19 cellular contexts compared by ENCODE assay signal in genomic region chr18:22203035-22203434, GRCh38. TPM values are rescaled to one million over a fixed set of nuclear protein-coding genes. Genes with fewer than 3 reads are reported as not detected.
DNase-seq lines count a peak whose midpoint lies in the region; TF ChIP-seq lines count a peak whose summit lies in the region.
"Had no signal": no experiment of that assay in that cellular context is flagged by ENCODE, and none has a peak within 500 bp of the region (broad histone marks: within the 10 kb centered on the region; RNA-seq: fewer than 3 reads in every experiment).

No MANE protein-coding gene starts in this region.

- DNase-seq in MCF 10A (ENCODE audit: unreplicated experiment) (no peak), mammary epithelial cell (no peak), adrenal gland (no peak), progenitor cell of endocrine pancreas (ENCODE audit: low spot score, unreplicated experiment) (no peak), NCI-H2081 (lab: John Stamatoyannopoulos, UW) (no peak), testis (no peak)
- DNase-seq: AML-193; CD4-positive, alpha-beta memory T cell; DMS 273 treated with DMSO at 0.1 percent for 48 hours; DMS53; DND-41; EL; GM23248 had no signal

- H3K9me3 ChIP-seq in mammary epithelial cell (replicated peaks; ENCODE audit: insufficient read depth, low read length) (no peaks in the 10 kb centered on the region), BLaER1 (no peaks in the 10 kb centered on the region), adrenal gland (replicated peaks in 1 of 3) (no peaks in the 10 kb centered on the region), testis (no peaks in the 10 kb centered on the region)
- H3K9me3 ChIP-seq: A549, HAP-1 had no signal

- POLR2A ChIA-PET in MCF 10A (lab: Yijun Ruan, JAX), result no interaction called here

- TF ChIP-seq POLR2A in adrenal gland (IDR thresholded peaks at IDR 0.05) (no peak), testis (IDR thresholded peaks at IDR 0.05) (no peak)

- in situ Hi-C loops in mammary epithelial cell (cut with MboI; ENCODE audit: low sequenced_read_pairs in 2 of 2), result no loop called here

- H3K4me3 ChIP-seq in mammary epithelial cell (replicated peaks in 1 of 3; ENCODE audit: insufficient read depth in 1 of 3, low read depth in 2 of 3, low read length in 3 of 3) (no peak overlapping the region), BLaER1 (no peak overlapping the region), adrenal gland (no peak overlapping the region), testis (no peak overlapping the region)
- H3K4me3 ChIP-seq: A549, GM23248, HAP-1 had no signal

- H3K9ac ChIP-seq in mammary epithelial cell (ENCODE audit: insufficient read depth, low read length) (no peak overlapping the region), BLaER1 (no peak overlapping the region)
- H3K9ac ChIP-seq: GM23248 had no signal

- H3K9me3 Mint-ChIP-seq in MCF 10A (ENCODE audit: unreplicated experiment), result no peaks in the 10 kb centered on the region
- no peaks in the 10 kb centered on the region for H3K9me3 Mint-ChIP-seq in progenitor cell of endocrine pancreas (ENCODE audit: low read depth)

- dilution Hi-C loops in mammary epithelial cell (cut with HindIII; ENCODE audit: low sequenced_read_pairs), result no loop called here

- TF ChIP-seq CTCF in MCF 10A (IDR thresholded peaks at IDR 0.05; ENCODE audit: unreplicated experiment) (no peak), mammary epithelial cell (conservative IDR thresholded peaks at IDR 0.05 in 1 of 2, IDR thresholded peaks at IDR 0.05 in 1 of 2; ENCODE audit: extremely low read depth in 1 of 2, insufficient read depth in 1 of 2, low read depth in 1 of 2, low read length in 2 of 2) (no peak), adrenal gland (IDR thresholded peaks at IDR 0.05) (no peak), progenitor cell of endocrine pancreas (IDR thresholded peaks at IDR 0.05; ENCODE audit: unreplicated experiment) (no peak), testis (IDR thresholded peaks at IDR 0.05) (no peak)

- H4K20me1 ChIP-seq in mammary epithelial cell (ENCODE audit: insufficient read depth, low read length), result no peaks in the 10 kb centered on the region
- 0 out of 2 replicates have a peak, but pooled peaks cover 4% of the 10 kb centered on the region for H4K20me1 ChIP-seq in BLaER1

- H2AFZ ChIP-seq in mammary epithelial cell (ENCODE audit: low read depth, low read length), result no peak overlapping the region
- H2AFZ ChIP-seq: GM23248 had no signal

- H3K36me3 Mint-ChIP-seq in MCF 10A (ENCODE audit: insufficient read depth, unreplicated experiment), result peaks cover 13% of the 10 kb centered on the region
- H3K36me3 Mint-ChIP-seq in progenitor cell of endocrine pancreas (ENCODE audit: insufficient read depth), result peaks cover 37% of the 10 kb centered on the region
- H3K36me3 Mint-ChIP-seq: CD14-positive monocyte; CD4-positive, alpha-beta memory T cell had no signal

- BruUV-seq in MCF 10A (replicated peaks; lab: Mats Ljungman, UMichigan) (no TSS peak), mammary epithelial cell (replicated peaks; lab: Mats Ljungman, UMichigan) (no TSS peak)

- H3K4me1 ChIP-seq in mammary epithelial cell (ENCODE audit: insufficient read depth, low read length), result no peaks in the 10 kb centered on the region
- H3K4me1 ChIP-seq in BLaER1, result peaks cover 23% of the 10 kb centered on the region
- peaks cover 30 to 79% of the 10 kb centered on the region in 2 donors for H3K4me1 ChIP-seq in adrenal gland (replicated peaks in 1 of 2)
- H3K4me1 ChIP-seq in testis, result no peaks in the 10 kb centered on the region
- H3K4me1 ChIP-seq: A549, HAP-1 had no signal

- no peaks in the 10 kb centered on the region for H3K79me2 ChIP-seq in mammary epithelial cell (ENCODE audit: insufficient read depth, low read length)

- H3K36me3 ChIP-seq in mammary epithelial cell (ENCODE audit: insufficient read depth, low read length), result peaks cover 1% of the 10 kb centered on the region
- peaks cover 23% of the 10 kb centered on the region for H3K36me3 ChIP-seq in BLaER1
- H3K36me3 ChIP-seq in adrenal gland (replicated peaks in 1 of 2), result peaks cover 0 to 33% of the 10 kb centered on the region in 2 donors
- H3K36me3 ChIP-seq in testis (ENCODE audit: low read depth, missing control alignments), result no peaks in the 10 kb centered on the region
- H3K36me3 ChIP-seq: HAP-1 had no signal

- no peak overlapping the region for H3K4me2 ChIP-seq in mammary epithelial cell (ENCODE audit: insufficient read depth, low read depth, low read length)
- peak overlapping the region; percentile 5; the same call in 1 of the 2 replicates for H3K4me2 ChIP-seq in BLaER1
- H3K4me2 ChIP-seq: A549 had no signal

- H3K4me3 Mint-ChIP-seq in MCF 10A (ENCODE audit: unreplicated experiment) (no peak overlapping the region), progenitor cell of endocrine pancreas (ENCODE audit: low read depth) (no peak overlapping the region)
- H3K4me3 Mint-ChIP-seq: CD14-positive monocyte; CD4-positive, alpha-beta memory T cell had no signal

- intact Hi-C loops in MCF 10A (cut with micrococcal nuclease) (no loop called here), mammary epithelial cell (cut with micrococcal nuclease) (no loop called here), adrenal gland (cut with DNase I) (no loop called here), testis (cut with DNase I; ENCODE audit: low total_unique reads) (no loop called here)

- 40% methylated on average over 1 of the region's 1 CpG for WGBS in mammary epithelial cell (ENCODE audit: low coverage, missing lambda C conversion rate)
- 28 to 47% (median 35%) methylated on average over 1 of the region's 1 CpG for WGBS in adrenal gland, 4 donors
- whole genome bisulfite sequencing in testis, 2 donors, result 50 to 75% methylated on average over 1 of the region's 1 CpG

- H3K4me1 Mint-ChIP-seq in MCF 10A (ENCODE audit: insufficient read depth, unreplicated experiment) (peaks cover 9% of the 10 kb centered on the region), progenitor cell of endocrine pancreas (ENCODE audit: low read depth) (peaks cover 20% of the 10 kb centered on the region)
- H3K4me1 Mint-ChIP-seq: CD14-positive monocyte; CD4-positive, alpha-beta memory T cell had no signal

- no peaks in the 10 kb centered on the region for H3K27me3 ChIP-seq in mammary epithelial cell (ENCODE audit: insufficient read depth, low read length)
- H3K27me3 ChIP-seq in BLaER1, result no peaks in the 10 kb centered on the region
- no peaks in the 10 kb centered on the region for H3K27me3 ChIP-seq in adrenal gland
- no peaks in the 10 kb centered on the region for H3K27me3 ChIP-seq in testis

- CTCF ChIA-PET in MCF 10A (lab: Yijun Ruan, JAX) (no interaction called here), mammary epithelial cell (lab: Charles Lee; ENCODE audit: low non-redundant PET) (no interaction called here)

- no peak overlapping the region for H3K27ac ChIP-seq in mammary epithelial cell (ENCODE audit: insufficient read depth, low read depth, low read length)
- no peak overlapping the region for H3K27ac ChIP-seq in BLaER1
- H3K27ac ChIP-seq in adrenal gland, result peak overlapping the region in 4 of 5 donors; percentile 29 to 70 (median 49)
- H3K27ac ChIP-seq in testis, result no peak overlapping the region
- H3K27ac ChIP-seq: 22Rv1, A549, GM23248, HL-60 had no signal

- H3K27me3 Mint-ChIP-seq in MCF 10A (ENCODE audit: insufficient read depth, unreplicated experiment) (no peaks in the 10 kb centered on the region), progenitor cell of endocrine pancreas (no peaks in the 10 kb centered on the region)

- H3K27ac Mint-ChIP-seq in MCF 10A (ENCODE audit: low read depth, unreplicated experiment), result peak overlapping the region; percentile 20
- peak overlapping the region; percentile 62 for H3K27ac Mint-ChIP-seq in progenitor cell of endocrine pancreas
- H3K27ac Mint-ChIP-seq: CD14-positive monocyte; CD4-positive, alpha-beta memory T cell had no signal

RNA-seq across cellular contexts. Expression of gene GATA6, which starts 33.6 kb away (rescaled TPM):
- 6.7 and 14.0 TPM in 2 replicates for total RNA-seq in MCF 10A (2022)
- total RNA-seq in mammary epithelial cell, result 1 to 10 TPM; 1.0 to 3.6 TPM
- polyA plus RNA-seq in mammary epithelial cell, result 0.62 TPM
- not detected for polyA minus RNA-seq in mammary epithelial cell
- total RNA-seq in adrenal gland, result 100 to 1,000 TPM; 118 to 222 (median 141) TPM
- polyA plus RNA-seq in adrenal gland, result 10 to 100 TPM; 31.3 to 55.7 (median 48.2) TPM
- total RNA-seq in progenitor cell of endocrine pancreas, result 112 and 114 TPM in 2 replicates
- 10 to 100 TPM; 50.5 to 54.6 TPM for total RNA-seq in testis
- polyA plus RNA-seq in testis (ENCODE audit: insufficient read depth, low read depth, low replicate concordance), result 13.8 TPM
- total RNA-seq: CD4-positive, alpha-beta memory T cell had no signal
- polyA plus RNA-seq: CD4-positive, alpha-beta memory T cell had no signal

Comparison
In these comparisons a context has a peak if more than half of its experiments do, and no peak if none do; other contexts are left out.
1. H3K27ac ChIP-seq: peak in adrenal gland (4 of 5); none in mammary epithelial cell (single experiment), BLaER1 (single experiment) and testis (0 of 2).